In the genomic region with DNA sequence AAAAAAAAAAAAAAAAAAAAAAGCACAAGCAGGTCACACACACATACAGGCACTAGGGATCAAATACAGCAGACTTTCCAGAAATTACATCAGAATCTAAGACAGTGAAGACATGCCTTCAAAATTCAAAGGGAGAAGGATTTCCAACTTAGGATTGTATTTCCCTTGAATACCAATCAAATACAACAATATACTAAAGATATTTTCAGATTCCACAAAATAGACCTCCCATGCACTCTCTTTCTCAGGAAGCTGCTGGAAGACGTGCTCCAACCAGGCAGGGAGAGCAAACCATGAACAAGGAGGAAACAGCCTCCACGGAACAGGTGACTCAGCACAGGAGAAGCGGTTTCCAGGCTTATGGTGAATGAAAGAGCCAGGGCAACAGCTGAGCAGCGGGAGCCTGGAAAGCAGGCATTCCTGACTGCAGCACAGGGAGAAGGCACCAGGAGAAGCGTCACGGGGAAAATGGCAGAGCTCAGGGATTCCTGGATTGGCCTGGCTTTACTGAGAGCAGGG, we compare ENCODE assay signal across 1 cellular context.
A peak's percentile ranks its signal among the peaks of the same experiment; 100 is the strongest.
TF ChIP-seq lines count a peak whose summit lies in the region.

No MANE protein-coding gene starts in this region.

TF ChIP-seq in K562, 482 proteins besides CTCF, POLR2A, EP300 and RAD21 (continued from another document and continues in another):
- TF ChIP-seq, protein P1, sequence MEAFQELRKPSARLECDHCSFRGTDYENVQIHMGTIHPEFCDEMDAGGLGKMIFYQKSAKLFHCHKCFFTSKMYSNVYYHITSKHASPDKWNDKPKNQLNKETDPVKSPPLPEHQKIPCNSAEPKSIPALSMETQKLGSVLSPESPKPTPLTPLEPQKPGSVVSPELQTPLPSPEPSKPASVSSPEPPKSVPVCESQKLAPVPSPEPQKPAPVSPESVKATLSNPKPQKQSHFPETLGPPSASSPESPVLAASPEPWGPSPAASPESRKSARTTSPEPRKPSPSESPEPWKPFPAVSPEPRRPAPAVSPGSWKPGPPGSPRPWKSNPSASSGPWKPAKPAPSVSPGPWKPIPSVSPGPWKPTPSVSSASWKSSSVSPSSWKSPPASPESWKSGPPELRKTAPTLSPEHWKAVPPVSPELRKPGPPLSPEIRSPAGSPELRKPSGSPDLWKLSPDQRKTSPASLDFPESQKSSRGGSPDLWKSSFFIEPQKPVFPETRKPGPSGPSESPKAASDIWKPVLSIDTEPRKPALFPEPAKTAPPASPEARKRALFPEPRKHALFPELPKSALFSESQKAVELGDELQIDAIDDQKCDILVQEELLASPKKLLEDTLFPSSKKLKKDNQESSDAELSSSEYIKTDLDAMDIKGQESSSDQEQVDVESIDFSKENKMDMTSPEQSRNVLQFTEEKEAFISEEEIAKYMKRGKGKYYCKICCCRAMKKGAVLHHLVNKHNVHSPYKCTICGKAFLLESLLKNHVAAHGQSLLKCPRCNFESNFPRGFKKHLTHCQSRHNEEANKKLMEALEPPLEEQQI (IDR thresholded peaks at IDR 0.05) = no peak
- TF ChIP-seq, protein P2, sequence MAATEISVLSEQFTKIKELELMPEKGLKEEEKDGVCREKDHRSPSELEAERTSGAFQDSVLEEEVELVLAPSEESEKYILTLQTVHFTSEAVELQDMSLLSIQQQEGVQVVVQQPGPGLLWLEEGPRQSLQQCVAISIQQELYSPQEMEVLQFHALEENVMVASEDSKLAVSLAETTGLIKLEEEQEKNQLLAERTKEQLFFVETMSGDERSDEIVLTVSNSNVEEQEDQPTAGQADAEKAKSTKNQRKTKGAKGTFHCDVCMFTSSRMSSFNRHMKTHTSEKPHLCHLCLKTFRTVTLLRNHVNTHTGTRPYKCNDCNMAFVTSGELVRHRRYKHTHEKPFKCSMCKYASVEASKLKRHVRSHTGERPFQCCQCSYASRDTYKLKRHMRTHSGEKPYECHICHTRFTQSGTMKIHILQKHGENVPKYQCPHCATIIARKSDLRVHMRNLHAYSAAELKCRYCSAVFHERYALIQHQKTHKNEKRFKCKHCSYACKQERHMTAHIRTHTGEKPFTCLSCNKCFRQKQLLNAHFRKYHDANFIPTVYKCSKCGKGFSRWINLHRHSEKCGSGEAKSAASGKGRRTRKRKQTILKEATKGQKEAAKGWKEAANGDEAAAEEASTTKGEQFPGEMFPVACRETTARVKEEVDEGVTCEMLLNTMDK (IDR thresholded peaks at IDR 0.05; ENCODE audit: borderline replicate concordance, insufficient read depth, low read depth, low read length, poor library complexity, severe bottlenecking) = no peak
- no peak for TF ChIP-seq NR2C2 (CRISPR knock-in tag; IDR thresholded peaks at IDR 0.05)
- TF ChIP-seq NR2C2 (tag; IDR thresholded peaks at IDR 0.05) = peak; percentile 30; the same call in 1 of the 2 replicates
- TF ChIP-seq ZNF766 (CRISPR knock-in tag; conservative IDR thresholded peaks at IDR 0.05) = peak; percentile 43
- TF ChIP-seq, protein P3, sequence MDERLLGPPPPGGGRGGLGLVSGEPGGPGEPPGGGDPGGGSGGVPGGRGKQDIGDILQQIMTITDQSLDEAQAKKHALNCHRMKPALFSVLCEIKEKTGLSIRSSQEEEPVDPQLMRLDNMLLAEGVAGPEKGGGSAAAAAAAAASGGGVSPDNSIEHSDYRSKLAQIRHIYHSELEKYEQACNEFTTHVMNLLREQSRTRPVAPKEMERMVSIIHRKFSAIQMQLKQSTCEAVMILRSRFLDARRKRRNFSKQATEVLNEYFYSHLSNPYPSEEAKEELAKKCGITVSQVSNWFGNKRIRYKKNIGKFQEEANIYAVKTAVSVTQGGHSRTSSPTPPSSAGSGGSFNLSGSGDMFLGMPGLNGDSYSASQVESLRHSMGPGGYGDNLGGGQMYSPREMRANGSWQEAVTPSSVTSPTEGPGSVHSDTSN (CRISPR knock-in tag; IDR thresholded peaks at IDR 0.05; ENCODE audit: low read depth) = no peak
- TF ChIP-seq, protein P3 (tag; conservative IDR thresholded peaks at IDR 0.05; ENCODE audit: low read depth) = no peak
- TF ChIP-seq ERF (CRISPR knock-in tag; IDR thresholded peaks at IDR 0.05) = no peak
- TF ChIP-seq SMAD3 (CRISPR knock-in tag; conservative IDR thresholded peaks at IDR 0.05) = no peak; the same call in 1 of the 2 replicates
- no peak for TF ChIP-seq MTA1 (IDR thresholded peaks at IDR 0.05; ENCODE audit: borderline replicate concordance)
- TF ChIP-seq MYC (IDR thresholded peaks at IDR 0.05; ENCODE audit: low read depth, low read length) = peak; percentile 44; the same call in 1 of the 2 replicates
- TF ChIP-seq MYC (CRISPR knock-in tag; IDR thresholded peaks at IDR 0.05; ENCODE audit: borderline replicate concordance, low read depth) = no peak
- TF ChIP-seq, protein P4, sequence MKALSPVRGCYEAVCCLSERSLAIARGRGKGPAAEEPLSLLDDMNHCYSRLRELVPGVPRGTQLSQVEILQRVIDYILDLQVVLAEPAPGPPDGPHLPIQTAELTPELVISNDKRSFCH (CRISPR knock-in tag; IDR thresholded peaks at IDR 0.05) = no peak
- TF ChIP-seq, protein P4 (tag; IDR thresholded peaks at IDR 0.05) = no peak
- TF ChIP-seq NFXL1 (CRISPR knock-in tag; IDR thresholded peaks at IDR 0.05) = 0 out of 2 replicates have a peak, but pooled peaks have one; percentile 10
- TF ChIP-seq, protein P5, sequence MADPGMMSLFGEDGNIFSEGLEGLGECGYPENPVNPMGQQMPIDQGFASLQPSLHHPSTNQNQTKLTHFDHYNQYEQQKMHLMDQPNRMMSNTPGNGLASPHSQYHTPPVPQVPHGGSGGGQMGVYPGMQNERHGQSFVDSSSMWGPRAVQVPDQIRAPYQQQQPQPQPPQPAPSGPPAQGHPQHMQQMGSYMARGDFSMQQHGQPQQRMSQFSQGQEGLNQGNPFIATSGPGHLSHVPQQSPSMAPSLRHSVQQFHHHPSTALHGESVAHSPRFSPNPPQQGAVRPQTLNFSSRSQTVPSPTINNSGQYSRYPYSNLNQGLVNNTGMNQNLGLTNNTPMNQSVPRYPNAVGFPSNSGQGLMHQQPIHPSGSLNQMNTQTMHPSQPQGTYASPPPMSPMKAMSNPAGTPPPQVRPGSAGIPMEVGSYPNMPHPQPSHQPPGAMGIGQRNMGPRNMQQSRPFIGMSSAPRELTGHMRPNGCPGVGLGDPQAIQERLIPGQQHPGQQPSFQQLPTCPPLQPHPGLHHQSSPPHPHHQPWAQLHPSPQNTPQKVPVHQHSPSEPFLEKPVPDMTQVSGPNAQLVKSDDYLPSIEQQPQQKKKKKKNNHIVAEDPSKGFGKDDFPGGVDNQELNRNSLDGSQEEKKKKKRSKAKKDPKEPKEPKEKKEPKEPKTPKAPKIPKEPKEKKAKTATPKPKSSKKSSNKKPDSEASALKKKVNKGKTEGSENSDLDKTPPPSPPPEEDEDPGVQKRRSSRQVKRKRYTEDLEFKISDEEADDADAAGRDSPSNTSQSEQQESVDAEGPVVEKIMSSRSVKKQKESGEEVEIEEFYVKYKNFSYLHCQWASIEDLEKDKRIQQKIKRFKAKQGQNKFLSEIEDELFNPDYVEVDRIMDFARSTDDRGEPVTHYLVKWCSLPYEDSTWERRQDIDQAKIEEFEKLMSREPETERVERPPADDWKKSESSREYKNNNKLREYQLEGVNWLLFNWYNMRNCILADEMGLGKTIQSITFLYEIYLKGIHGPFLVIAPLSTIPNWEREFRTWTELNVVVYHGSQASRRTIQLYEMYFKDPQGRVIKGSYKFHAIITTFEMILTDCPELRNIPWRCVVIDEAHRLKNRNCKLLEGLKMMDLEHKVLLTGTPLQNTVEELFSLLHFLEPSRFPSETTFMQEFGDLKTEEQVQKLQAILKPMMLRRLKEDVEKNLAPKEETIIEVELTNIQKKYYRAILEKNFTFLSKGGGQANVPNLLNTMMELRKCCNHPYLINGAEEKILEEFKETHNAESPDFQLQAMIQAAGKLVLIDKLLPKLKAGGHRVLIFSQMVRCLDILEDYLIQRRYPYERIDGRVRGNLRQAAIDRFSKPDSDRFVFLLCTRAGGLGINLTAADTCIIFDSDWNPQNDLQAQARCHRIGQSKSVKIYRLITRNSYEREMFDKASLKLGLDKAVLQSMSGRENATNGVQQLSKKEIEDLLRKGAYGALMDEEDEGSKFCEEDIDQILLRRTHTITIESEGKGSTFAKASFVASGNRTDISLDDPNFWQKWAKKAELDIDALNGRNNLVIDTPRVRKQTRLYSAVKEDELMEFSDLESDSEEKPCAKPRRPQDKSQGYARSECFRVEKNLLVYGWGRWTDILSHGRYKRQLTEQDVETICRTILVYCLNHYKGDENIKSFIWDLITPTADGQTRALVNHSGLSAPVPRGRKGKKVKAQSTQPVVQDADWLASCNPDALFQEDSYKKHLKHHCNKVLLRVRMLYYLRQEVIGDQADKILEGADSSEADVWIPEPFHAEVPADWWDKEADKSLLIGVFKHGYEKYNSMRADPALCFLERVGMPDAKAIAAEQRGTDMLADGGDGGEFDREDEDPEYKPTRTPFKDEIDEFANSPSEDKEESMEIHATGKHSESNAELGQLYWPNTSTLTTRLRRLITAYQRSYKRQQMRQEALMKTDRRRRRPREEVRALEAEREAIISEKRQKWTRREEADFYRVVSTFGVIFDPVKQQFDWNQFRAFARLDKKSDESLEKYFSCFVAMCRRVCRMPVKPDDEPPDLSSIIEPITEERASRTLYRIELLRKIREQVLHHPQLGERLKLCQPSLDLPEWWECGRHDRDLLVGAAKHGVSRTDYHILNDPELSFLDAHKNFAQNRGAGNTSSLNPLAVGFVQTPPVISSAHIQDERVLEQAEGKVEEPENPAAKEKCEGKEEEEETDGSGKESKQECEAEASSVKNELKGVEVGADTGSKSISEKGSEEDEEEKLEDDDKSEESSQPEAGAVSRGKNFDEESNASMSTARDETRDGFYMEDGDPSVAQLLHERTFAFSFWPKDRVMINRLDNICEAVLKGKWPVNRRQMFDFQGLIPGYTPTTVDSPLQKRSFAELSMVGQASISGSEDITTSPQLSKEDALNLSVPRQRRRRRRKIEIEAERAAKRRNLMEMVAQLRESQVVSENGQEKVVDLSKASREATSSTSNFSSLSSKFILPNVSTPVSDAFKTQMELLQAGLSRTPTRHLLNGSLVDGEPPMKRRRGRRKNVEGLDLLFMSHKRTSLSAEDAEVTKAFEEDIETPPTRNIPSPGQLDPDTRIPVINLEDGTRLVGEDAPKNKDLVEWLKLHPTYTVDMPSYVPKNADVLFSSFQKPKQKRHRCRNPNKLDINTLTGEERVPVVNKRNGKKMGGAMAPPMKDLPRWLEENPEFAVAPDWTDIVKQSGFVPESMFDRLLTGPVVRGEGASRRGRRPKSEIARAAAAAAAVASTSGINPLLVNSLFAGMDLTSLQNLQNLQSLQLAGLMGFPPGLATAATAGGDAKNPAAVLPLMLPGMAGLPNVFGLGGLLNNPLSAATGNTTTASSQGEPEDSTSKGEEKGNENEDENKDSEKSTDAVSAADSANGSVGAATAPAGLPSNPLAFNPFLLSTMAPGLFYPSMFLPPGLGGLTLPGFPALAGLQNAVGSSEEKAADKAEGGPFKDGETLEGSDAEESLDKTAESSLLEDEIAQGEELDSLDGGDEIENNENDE (IDR thresholded peaks at IDR 0.05; ENCODE audit: low read depth, low read length) = no peak
- TF ChIP-seq, protein P6, sequence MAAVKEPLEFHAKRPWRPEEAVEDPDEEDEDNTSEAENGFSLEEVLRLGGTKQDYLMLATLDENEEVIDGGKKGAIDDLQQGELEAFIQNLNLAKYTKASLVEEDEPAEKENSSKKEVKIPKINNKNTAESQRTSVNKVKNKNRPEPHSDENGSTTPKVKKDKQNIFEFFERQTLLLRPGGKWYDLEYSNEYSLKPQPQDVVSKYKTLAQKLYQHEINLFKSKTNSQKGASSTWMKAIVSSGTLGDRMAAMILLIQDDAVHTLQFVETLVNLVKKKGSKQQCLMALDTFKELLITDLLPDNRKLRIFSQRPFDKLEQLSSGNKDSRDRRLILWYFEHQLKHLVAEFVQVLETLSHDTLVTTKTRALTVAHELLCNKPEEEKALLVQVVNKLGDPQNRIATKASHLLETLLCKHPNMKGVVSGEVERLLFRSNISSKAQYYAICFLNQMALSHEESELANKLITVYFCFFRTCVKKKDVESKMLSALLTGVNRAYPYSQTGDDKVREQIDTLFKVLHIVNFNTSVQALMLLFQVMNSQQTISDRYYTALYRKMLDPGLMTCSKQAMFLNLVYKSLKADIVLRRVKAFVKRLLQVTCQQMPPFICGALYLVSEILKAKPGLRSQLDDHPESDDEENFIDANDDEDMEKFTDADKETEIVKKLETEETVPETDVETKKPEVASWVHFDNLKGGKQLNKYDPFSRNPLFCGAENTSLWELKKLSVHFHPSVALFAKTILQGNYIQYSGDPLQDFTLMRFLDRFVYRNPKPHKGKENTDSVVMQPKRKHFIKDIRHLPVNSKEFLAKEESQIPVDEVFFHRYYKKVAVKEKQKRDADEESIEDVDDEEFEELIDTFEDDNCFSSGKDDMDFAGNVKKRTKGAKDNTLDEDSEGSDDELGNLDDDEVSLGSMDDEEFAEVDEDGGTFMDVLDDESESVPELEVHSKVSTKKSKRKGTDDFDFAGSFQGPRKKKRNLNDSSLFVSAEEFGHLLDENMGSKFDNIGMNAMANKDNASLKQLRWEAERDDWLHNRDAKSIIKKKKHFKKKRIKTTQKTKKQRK (IDR thresholded peaks at IDR 0.05; ENCODE audit: borderline replicate concordance, low read depth, low read length) = no peak
- TF ChIP-seq, protein P7, sequence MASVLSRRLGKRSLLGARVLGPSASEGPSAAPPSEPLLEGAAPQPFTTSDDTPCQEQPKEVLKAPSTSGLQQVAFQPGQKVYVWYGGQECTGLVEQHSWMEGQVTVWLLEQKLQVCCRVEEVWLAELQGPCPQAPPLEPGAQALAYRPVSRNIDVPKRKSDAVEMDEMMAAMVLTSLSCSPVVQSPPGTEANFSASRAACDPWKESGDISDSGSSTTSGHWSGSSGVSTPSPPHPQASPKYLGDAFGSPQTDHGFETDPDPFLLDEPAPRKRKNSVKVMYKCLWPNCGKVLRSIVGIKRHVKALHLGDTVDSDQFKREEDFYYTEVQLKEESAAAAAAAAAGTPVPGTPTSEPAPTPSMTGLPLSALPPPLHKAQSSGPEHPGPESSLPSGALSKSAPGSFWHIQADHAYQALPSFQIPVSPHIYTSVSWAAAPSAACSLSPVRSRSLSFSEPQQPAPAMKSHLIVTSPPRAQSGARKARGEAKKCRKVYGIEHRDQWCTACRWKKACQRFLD (CRISPR knock-in tag; IDR thresholded peaks at IDR 0.05) = peak; percentile 66; the same call in 1 of the 2 replicates
- TF ChIP-seq NFE2 (IDR thresholded peaks at IDR 0.05; ENCODE audit: low read depth) = peak; percentile 83
- no peak for TF ChIP-seq HDAC1 (IDR thresholded peaks at IDR 0.05)
- TF ChIP-seq TAF1 (IDR thresholded peaks at IDR 0.05; ENCODE audit: control insufficient read depth, extremely low read depth, insufficient read depth, low read length, severe bottlenecking) = no peak
- no peak for TF ChIP-seq CBX5 (IDR thresholded peaks at IDR 0.05; ENCODE audit: borderline replicate concordance, low read depth)
